ENCODE assay signal across 21 cellular contexts in the genomic region with DNA sequence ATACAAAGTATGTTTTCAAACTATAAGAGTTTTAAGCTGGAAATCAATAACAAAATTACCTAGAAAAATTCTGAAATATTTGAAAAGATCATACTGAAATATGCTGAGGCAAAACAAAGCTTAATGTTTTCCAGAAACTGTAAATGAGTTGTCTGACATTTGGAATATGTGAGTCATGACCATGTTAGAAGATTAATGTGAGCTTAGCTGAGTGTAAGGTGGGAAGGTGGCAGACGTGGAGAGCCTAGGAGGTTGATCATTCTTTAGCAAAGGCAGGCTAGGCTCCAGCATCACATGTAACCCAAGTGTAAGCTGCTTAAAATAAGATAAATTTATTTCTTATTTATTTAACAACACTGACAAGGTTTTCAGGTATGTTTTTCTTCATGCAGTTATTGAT.
DNase-seq lines count a peak whose midpoint lies in the region; ATAC-seq and TF ChIP-seq lines count a peak whose summit lies in the region.
"Had no signal": no experiment of that assay in that cellular context is flagged by ENCODE, and none has a peak within 500 bp of the region (broad histone marks: within the 10 kb centered on the region; RNA-seq: fewer than 3 reads in every experiment).

No MANE protein-coding gene starts in this region.

- intact Hi-C loops in HCT116 (cut with micrococcal nuclease) = no loop called here
- intact Hi-C loops in head of caudate nucleus (cut with DNase I) = no loop called here

- H3K9me2 ChIP-seq in HCT116 (ENCODE audit: insufficient read depth) (no peaks in the 10 kb centered on the region), GM23248 (ENCODE audit: insufficient read depth) (no peaks in the 10 kb centered on the region)

- ATAC-seq in HCT116 = no peak
- ATAC-seq: GM23338, Right ventricle myocardium inferior had no signal

- H3K36me3 ChIP-seq in HCT116 (ENCODE audit: control insufficient read depth in 1 of 2, insufficient read depth in 2 of 2, low read length in 2 of 2) = no peaks in the 10 kb centered on the region
- no peaks in the 10 kb centered on the region for H3K36me3 ChIP-seq in GM23248 (ENCODE audit: low read depth)
- no peaks in the 10 kb centered on the region for H3K36me3 ChIP-seq in tibial nerve
- H3K36me3 ChIP-seq: BE2C had no signal

- TF ChIP-seq EP300 in tibial nerve (IDR thresholded peaks at IDR 0.05) = no peak

- no TSS peak for BruUV-seq in HCT116 (replicated peaks; lab: Mats Ljungman, UMichigan)

- RAD21 ChIA-PET in HCT116 (lab: Charles Lee; ENCODE audit: low non-redundant PET in 1 of 2, low total read pairs in 2 of 2, uncharacterized antibody in 2 of 2, unreplicated experiment in 2 of 2) = no interaction called here

- H4K20me1 ChIP-seq in HCT116 (ENCODE audit: insufficient read depth) (no peaks in the 10 kb centered on the region), GM23248 (ENCODE audit: insufficient read depth) (no peaks in the 10 kb centered on the region)

- no peak overlapping the region for H3K27ac ChIP-seq in HCT116 (ENCODE audit: low read depth, low read length)
- H3K27ac ChIP-seq in GM23248 = no peak overlapping the region
- H3K27ac ChIP-seq in tibial nerve = no peak overlapping the region
- H3K27ac ChIP-seq: PC-9 had no signal

- in situ Hi-C loops in GM23248 (cut with MboI) = no loop called here

- CTCF ChIA-PET in HCT116 (lab: Charles Lee) = no interaction called here

- 0 to 4% methylated on average over 1 of the region's 1 CpG for WGBS in GM23248 (ENCODE audit: low coverage in 1 of 2, low lambda C conversion rate in 2 of 2, missing lambda C conversion rate in 2 of 2), 2 experiments
- 22 to 29% methylated on average over 1 of the region's 1 CpG for WGBS in tibial nerve, 2 donors

- H3K79me2 ChIP-seq in HCT116 (ENCODE audit: insufficient read depth, low read length) (no peaks in the 10 kb centered on the region), GM23248 (ENCODE audit: insufficient read depth) (no peaks in the 10 kb centered on the region)

- no peak for DNase-seq in HCT116 (ENCODE audit: low read depth, low spot score)
- peak; percentile 56 for DNase-seq in RKO (ENCODE audit: low spot score)
- peak; percentile 7 for DNase-seq in fibroblast of mammary gland (ENCODE audit: low read depth)
- peak; percentile 69 for DNase-seq in kidney tubule cell (ENCODE audit: low spot score)
- no peak for DNase-seq in GM23248
- no peak for DNase-seq in head of caudate nucleus
- DNase-seq in tibial nerve (ENCODE audit: low spot score in 2 of 2) = no peak
- DNase-seq: BE2C; CD4-positive, alpha-beta memory T cell; DMS79 treated with DMSO at 0.1 percent for 48 hours; GDM1; HFFc6; KG1; NCI-H1092; NCI-H1694; NCI-H2107; NCI-H345; NCI-H69; PC-9 had no signal

- no peak overlapping the region for H2AFZ ChIP-seq in HCT116 (ENCODE audit: low read depth, low read length, poor library complexity, severe bottlenecking)
- H2AFZ ChIP-seq in GM23248 = no peak overlapping the region
- H2AFZ ChIP-seq: GM23338, PC-9 had no signal

- POLR2A ChIA-PET in HCT116 (lab: Charles Lee) = no interaction called here

- no peak overlapping the region for H3K4me3 ChIP-seq in HCT116 (replicated peaks in 1 of 2; ENCODE audit: low read depth in 1 of 2, low read length in 2 of 2)
- no peak overlapping the region for H3K4me3 ChIP-seq in fibroblast of mammary gland (ENCODE audit: control insufficient read depth, low read depth, low read length)
- no peak overlapping the region for H3K4me3 ChIP-seq in GM23248
- H3K4me3 ChIP-seq in tibial nerve = no peak overlapping the region
- H3K4me3 ChIP-seq: GM23338, PC-9 had no signal

- H3K4me2 ChIP-seq in HCT116 (ENCODE audit: low read length) (no peak overlapping the region), GM23248 (ENCODE audit: unreplicated experiment) (no peak overlapping the region)
- H3K4me2 ChIP-seq: GM23338, PC-9 had no signal

- no peak for TF ChIP-seq RAD21 in HCT116 (IDR thresholded peaks at IDR 0.05; ENCODE audit: low read depth)

- no peaks in the 10 kb centered on the region for H3F3A ChIP-seq in GM23248 (ENCODE audit: insufficient read depth)

- TF ChIP-seq POLR2A in HCT116 (IDR thresholded peaks at IDR 0.05; ENCODE audit: borderline replicate concordance, extremely low read depth, insufficient read depth, insufficient read length) (no peak), tibial nerve (IDR thresholded peaks at IDR 0.05) (no peak)

- H3K9me3 ChIP-seq in HCT116 (ENCODE audit: control insufficient read depth in 1 of 2, insufficient read depth in 1 of 2, low read depth in 1 of 2, low read length in 2 of 2) (no peaks in the 10 kb centered on the region), GM23248 (ENCODE audit: low read depth) (no peaks in the 10 kb centered on the region), tibial nerve (peaks cover 0 to 17% (median 0%) of the 10 kb centered on the region in 4 donors)
- H3K9me3 ChIP-seq: BE2C had no signal

- H3K4me1 ChIP-seq in HCT116 (ENCODE audit: control insufficient read depth in 1 of 2, insufficient read depth in 2 of 2, low read length in 2 of 2) = no peaks in the 10 kb centered on the region
- no peaks in the 10 kb centered on the region for H3K4me1 ChIP-seq in GM23248 (ENCODE audit: insufficient read depth)
- no peaks in the 10 kb centered on the region for H3K4me1 ChIP-seq in tibial nerve
- H3K4me1 ChIP-seq: BE2C had no signal

- no peak overlapping the region for H3K9ac ChIP-seq in HCT116 (ENCODE audit: low read length)
- no peak overlapping the region for H3K9ac ChIP-seq in GM23248

- H3K27me3 ChIP-seq in HCT116 (ENCODE audit: insufficient read depth, low read length) = no peaks in the 10 kb centered on the region
- H3K27me3 ChIP-seq in GM23248 (replicated peaks; ENCODE audit: insufficient read depth) = no peaks in the 10 kb centered on the region
- H3K27me3 ChIP-seq in tibial nerve = no peaks in the 10 kb centered on the region
- H3K27me3 ChIP-seq: BE2C had no signal

- TF ChIP-seq CTCF in HCT116 (IDR thresholded peaks at IDR 0.05 in 2 of 3, conservative IDR thresholded peaks at IDR 0.05 in 1 of 3; ENCODE audit: borderline replicate concordance in 1 of 3, insufficient read depth in 1 of 3, low read depth in 2 of 3, low read length in 2 of 3) = no peak
- TF ChIP-seq CTCF in fibroblast of mammary gland (conservative IDR thresholded peaks at IDR 0.05; ENCODE audit: control insufficient read depth, insufficient read depth, low read depth, low read length) = no peak
- no peak for TF ChIP-seq CTCF in tibial nerve (IDR thresholded peaks at IDR 0.05)

TF ChIP-seq in HCT116, 20 proteins besides CTCF, POLR2A, EP300 and RAD21:
- TF ChIP-seq FOSL1 (IDR thresholded peaks at IDR 0.05; ENCODE audit: low read depth) = peak; percentile 16; the same call in 1 of the 2 replicates
- TF ChIP-seq EZH2phosphoT487 (IDR thresholded peaks at IDR 0.05; ENCODE audit: borderline replicate concordance) = no peak
TF ChIP-seq in HCT116: peak in this region for 1.

Comparison
In these comparisons a context has a peak if more than half of its experiments do, and no peak if none do; other contexts are left out.
1. DNase-seq: peak in RKO (single experiment), fibroblast of mammary gland (single experiment) and kidney tubule cell (single experiment); none in HCT116 (single experiment), GM23248 (single experiment), head of caudate nucleus (0 of 42) and tibial nerve (0 of 2).